1 cellular context compared by ENCODE assay signal in the genomic region with DNA sequence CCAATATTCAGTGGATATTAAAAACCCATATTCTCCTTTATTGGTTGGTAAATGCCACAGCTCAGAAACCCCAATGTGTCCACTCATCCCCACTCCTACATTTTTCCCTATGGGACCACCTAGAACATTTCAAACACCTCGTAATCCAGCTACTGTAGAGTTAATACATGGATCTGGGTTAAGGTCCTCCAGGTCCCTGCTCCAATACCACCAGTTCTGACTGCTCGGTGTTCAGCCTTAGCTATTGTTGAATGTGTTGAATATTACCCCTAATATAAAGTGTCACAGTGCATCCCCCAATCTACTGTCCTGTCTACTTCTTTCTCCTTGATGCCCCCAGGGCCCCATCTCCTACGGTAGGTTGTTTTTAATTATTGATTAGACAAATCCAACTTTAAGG.
TF ChIP-seq lines count a peak whose summit lies in the region.

No MANE protein-coding gene starts in this region.

TF ChIP-seq in IMR-90, 13 proteins besides CTCF, POLR2A, EP300 and RAD21 (continued from another document):
- TF ChIP-seq ELK1 (IDR thresholded peaks at IDR 0.05; ENCODE audit: borderline replicate concordance, low read depth, low read length), result no peak
- TF ChIP-seq SMC3 (IDR thresholded peaks at IDR 0.05; ENCODE audit: low read depth, low read length), result no peak
- TF ChIP-seq CEBPB (IDR thresholded peaks at IDR 0.05; ENCODE audit: low read depth, low read length), result no peak
- TF ChIP-seq RFX5 (IDR thresholded peaks at IDR 0.05; ENCODE audit: low read depth, low read length), result no peak
- TF ChIP-seq MAFK (IDR thresholded peaks at IDR 0.05; ENCODE audit: low read depth, low read length), result no peak
- no peak for TF ChIP-seq RCOR1 (IDR thresholded peaks at IDR 0.05; ENCODE audit: insufficient replicate concordance, low read length)
- no peak for TF ChIP-seq MAZ (IDR thresholded peaks at IDR 0.05; ENCODE audit: borderline replicate concordance, low read depth, low read length)
- no peak for TF ChIP-seq USF2 (IDR thresholded peaks at IDR 0.05; ENCODE audit: low read depth, low read length)
- no peak for TF ChIP-seq NFE2L2 (IDR thresholded peaks at IDR 0.05; ENCODE audit: low read depth, low read length)
